ENCODE assay signal across 1 cellular context in the genomic region with DNA sequence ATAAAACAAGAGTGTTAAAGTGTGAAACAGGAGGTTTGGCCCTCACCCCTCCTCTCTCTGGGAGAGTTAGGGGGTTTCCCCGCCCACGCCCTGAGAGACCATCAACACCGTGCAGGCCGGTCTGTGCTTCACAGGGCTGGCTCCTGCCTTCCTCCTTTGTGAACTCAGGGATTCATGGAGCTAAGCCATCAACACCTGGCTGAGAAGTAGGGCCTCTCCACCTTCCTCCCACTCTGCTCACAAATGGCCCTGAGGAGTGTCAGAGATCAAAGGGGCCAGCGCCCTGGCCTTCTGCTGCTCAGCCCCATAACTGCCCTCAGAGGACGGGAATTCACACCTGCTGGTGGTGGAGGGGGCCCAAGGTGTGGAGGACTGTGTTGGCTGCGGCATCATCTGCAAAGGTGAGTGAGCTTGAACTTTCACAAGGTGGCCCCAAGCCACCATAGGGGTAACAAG.
TF ChIP-seq lines count a peak whose summit lies in the region.

No MANE protein-coding gene starts in this region.

TF ChIP-seq in GM12878, 131 proteins besides CTCF, POLR2A, EP300 and RAD21 (continued from another document and continues in another):
- TF ChIP-seq, protein P1, sequence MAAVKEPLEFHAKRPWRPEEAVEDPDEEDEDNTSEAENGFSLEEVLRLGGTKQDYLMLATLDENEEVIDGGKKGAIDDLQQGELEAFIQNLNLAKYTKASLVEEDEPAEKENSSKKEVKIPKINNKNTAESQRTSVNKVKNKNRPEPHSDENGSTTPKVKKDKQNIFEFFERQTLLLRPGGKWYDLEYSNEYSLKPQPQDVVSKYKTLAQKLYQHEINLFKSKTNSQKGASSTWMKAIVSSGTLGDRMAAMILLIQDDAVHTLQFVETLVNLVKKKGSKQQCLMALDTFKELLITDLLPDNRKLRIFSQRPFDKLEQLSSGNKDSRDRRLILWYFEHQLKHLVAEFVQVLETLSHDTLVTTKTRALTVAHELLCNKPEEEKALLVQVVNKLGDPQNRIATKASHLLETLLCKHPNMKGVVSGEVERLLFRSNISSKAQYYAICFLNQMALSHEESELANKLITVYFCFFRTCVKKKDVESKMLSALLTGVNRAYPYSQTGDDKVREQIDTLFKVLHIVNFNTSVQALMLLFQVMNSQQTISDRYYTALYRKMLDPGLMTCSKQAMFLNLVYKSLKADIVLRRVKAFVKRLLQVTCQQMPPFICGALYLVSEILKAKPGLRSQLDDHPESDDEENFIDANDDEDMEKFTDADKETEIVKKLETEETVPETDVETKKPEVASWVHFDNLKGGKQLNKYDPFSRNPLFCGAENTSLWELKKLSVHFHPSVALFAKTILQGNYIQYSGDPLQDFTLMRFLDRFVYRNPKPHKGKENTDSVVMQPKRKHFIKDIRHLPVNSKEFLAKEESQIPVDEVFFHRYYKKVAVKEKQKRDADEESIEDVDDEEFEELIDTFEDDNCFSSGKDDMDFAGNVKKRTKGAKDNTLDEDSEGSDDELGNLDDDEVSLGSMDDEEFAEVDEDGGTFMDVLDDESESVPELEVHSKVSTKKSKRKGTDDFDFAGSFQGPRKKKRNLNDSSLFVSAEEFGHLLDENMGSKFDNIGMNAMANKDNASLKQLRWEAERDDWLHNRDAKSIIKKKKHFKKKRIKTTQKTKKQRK (IDR thresholded peaks at IDR 0.05; ENCODE audit: low read depth, low read length), result no peak
- TF ChIP-seq PAX8 (IDR thresholded peaks at IDR 0.05) (no peak), SIX5 (IDR thresholded peaks at IDR 0.05; ENCODE audit: low read depth, low read length, severe bottlenecking) (no peak), NBN (IDR thresholded peaks at IDR 0.05) (peak; percentile 94), HDAC2 (IDR thresholded peaks at IDR 0.05) (no peak), HDAC6 (IDR thresholded peaks at IDR 0.05; ENCODE audit: unreplicated experiment) (no peak), IKZF1 (conservative IDR thresholded peaks at IDR 0.05) (peak; percentile 97), CBX3 (IDR thresholded peaks at IDR 0.05; ENCODE audit: borderline replicate concordance, low read depth) (no peak), PAX5 (IDR thresholded peaks at IDR 0.05; ENCODE audit: borderline replicate concordance, low read depth, low read length) (0 out of 2 replicates have a peak, but pooled peaks have one; percentile 4), FOXM1 (IDR thresholded peaks at IDR 0.05; ENCODE audit: low read depth, low read length) (no peak), NFXL1 (IDR thresholded peaks at IDR 0.05; ENCODE audit: borderline replicate concordance) (no peak), RUNX3 (IDR thresholded peaks at IDR 0.05; ENCODE audit: low read length) (peak; percentile 30; the same call in 1 of the 2 replicates), FOXK2 (IDR thresholded peaks at IDR 0.05) (peak; percentile 32; the same call in 1 of the 2 replicates), RELA (IDR thresholded peaks at IDR 0.05; ENCODE audit: borderline replicate concordance, partially characterized antibody) (peak; percentile 56), ZNF217 (IDR thresholded peaks at IDR 0.05) (peak; percentile 22; the same call in 1 of the 2 replicates), NR2C2 (IDR thresholded peaks at IDR 0.05; ENCODE audit: borderline replicate concordance, control insufficient read depth, insufficient read length, low read depth) (no peak), STAT1 (conservative IDR thresholded peaks at IDR 0.05) (no peak), EED (IDR thresholded peaks at IDR 0.05; ENCODE audit: low read depth) (0 out of 2 replicates have a peak, but pooled peaks have one; percentile 10), TCF3 (IDR thresholded peaks at IDR 0.05; ENCODE audit: borderline replicate concordance, insufficient read depth, low read depth, low read length) (no peak), NRF1 (conservative IDR thresholded peaks at IDR 0.05; ENCODE audit: low read depth, low read length) (no peak), ASH2L (IDR thresholded peaks at IDR 0.05; ENCODE audit: borderline replicate concordance, low read depth) (no peak), NR2C1 (IDR thresholded peaks at IDR 0.05) (no peak), NR2F1 (conservative IDR thresholded peaks at IDR 0.05) (peak; percentile 86), KAT2A (conservative IDR thresholded peaks at IDR 0.05; ENCODE audit: control insufficient read depth, low read depth, low read length) (no peak), ZSCAN29 (IDR thresholded peaks at IDR 0.05) (no peak), RFX5 (IDR thresholded peaks at IDR 0.05; ENCODE audit: low read depth, low read length) (no peak), ETV6 (conservative IDR thresholded peaks at IDR 0.05 in 1 of 2, IDR thresholded peaks at IDR 0.05 in 1 of 2; ENCODE audit: borderline replicate concordance in 1 of 2, low read depth in 1 of 2) (no peak), SMAD5 (IDR thresholded peaks at IDR 0.05; ENCODE audit: low read depth) (no peak)
- TF ChIP-seq, protein P2, sequence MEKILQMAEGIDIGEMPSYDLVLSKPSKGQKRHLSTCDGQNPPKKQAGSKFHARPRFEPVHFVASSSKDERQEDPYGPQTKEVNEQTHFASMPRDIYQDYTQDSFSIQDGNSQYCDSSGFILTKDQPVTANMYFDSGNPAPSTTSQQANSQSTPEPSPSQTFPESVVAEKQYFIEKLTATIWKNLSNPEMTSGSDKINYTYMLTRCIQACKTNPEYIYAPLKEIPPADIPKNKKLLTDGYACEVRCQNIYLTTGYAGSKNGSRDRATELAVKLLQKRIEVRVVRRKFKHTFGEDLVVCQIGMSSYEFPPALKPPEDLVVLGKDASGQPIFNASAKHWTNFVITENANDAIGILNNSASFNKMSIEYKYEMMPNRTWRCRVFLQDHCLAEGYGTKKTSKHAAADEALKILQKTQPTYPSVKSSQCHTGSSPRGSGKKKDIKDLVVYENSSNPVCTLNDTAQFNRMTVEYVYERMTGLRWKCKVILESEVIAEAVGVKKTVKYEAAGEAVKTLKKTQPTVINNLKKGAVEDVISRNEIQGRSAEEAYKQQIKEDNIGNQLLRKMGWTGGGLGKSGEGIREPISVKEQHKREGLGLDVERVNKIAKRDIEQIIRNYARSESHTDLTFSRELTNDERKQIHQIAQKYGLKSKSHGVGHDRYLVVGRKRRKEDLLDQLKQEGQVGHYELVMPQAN (conservative IDR thresholded peaks at IDR 0.05), result 0 out of 2 replicates have a peak, but pooled peaks have one; percentile 42
- TF ChIP-seq, protein P3, sequence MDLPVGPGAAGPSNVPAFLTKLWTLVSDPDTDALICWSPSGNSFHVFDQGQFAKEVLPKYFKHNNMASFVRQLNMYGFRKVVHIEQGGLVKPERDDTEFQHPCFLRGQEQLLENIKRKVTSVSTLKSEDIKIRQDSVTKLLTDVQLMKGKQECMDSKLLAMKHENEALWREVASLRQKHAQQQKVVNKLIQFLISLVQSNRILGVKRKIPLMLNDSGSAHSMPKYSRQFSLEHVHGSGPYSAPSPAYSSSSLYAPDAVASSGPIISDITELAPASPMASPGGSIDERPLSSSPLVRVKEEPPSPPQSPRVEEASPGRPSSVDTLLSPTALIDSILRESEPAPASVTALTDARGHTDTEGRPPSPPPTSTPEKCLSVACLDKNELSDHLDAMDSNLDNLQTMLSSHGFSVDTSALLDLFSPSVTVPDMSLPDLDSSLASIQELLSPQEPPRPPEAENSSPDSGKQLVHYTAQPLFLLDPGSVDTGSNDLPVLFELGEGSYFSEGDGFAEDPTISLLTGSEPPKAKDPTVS (IDR thresholded peaks at IDR 0.05; ENCODE audit: low read depth, low read length), result no peak
- TF ChIP-seq, protein P4, sequence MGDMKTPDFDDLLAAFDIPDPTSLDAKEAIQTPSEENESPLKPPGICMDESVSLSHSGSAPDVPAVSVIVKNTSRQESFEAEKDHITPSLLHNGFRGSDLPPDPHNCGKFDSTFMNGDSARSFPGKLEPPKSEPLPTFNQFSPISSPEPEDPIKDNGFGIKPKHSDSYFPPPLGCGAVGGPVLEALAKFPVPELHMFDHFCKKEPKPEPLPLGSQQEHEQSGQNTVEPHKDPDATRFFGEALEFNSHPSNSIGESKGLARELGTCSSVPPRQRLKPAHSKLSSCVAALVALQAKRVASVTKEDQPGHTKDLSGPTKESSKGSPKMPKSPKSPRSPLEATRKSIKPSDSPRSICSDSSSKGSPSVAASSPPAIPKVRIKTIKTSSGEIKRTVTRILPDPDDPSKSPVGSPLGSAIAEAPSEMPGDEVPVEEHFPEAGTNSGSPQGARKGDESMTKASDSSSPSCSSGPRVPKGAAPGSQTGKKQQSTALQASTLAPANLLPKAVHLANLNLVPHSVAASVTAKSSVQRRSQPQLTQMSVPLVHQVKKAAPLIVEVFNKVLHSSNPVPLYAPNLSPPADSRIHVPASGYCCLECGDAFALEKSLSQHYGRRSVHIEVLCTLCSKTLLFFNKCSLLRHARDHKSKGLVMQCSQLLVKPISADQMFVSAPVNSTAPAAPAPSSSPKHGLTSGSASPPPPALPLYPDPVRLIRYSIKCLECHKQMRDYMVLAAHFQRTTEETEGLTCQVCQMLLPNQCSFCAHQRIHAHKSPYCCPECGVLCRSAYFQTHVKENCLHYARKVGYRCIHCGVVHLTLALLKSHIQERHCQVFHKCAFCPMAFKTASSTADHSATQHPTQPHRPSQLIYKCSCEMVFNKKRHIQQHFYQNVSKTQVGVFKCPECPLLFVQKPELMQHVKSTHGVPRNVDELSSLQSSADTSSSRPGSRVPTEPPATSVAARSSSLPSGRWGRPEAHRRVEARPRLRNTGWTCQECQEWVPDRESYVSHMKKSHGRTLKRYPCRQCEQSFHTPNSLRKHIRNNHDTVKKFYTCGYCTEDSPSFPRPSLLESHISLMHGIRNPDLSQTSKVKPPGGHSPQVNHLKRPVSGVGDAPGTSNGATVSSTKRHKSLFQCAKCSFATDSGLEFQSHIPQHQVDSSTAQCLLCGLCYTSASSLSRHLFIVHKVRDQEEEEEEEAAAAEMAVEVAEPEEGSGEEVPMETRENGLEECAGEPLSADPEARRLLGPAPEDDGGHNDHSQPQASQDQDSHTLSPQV (IDR thresholded peaks at IDR 0.05), result no peak
- TF ChIP-seq, protein P5, sequence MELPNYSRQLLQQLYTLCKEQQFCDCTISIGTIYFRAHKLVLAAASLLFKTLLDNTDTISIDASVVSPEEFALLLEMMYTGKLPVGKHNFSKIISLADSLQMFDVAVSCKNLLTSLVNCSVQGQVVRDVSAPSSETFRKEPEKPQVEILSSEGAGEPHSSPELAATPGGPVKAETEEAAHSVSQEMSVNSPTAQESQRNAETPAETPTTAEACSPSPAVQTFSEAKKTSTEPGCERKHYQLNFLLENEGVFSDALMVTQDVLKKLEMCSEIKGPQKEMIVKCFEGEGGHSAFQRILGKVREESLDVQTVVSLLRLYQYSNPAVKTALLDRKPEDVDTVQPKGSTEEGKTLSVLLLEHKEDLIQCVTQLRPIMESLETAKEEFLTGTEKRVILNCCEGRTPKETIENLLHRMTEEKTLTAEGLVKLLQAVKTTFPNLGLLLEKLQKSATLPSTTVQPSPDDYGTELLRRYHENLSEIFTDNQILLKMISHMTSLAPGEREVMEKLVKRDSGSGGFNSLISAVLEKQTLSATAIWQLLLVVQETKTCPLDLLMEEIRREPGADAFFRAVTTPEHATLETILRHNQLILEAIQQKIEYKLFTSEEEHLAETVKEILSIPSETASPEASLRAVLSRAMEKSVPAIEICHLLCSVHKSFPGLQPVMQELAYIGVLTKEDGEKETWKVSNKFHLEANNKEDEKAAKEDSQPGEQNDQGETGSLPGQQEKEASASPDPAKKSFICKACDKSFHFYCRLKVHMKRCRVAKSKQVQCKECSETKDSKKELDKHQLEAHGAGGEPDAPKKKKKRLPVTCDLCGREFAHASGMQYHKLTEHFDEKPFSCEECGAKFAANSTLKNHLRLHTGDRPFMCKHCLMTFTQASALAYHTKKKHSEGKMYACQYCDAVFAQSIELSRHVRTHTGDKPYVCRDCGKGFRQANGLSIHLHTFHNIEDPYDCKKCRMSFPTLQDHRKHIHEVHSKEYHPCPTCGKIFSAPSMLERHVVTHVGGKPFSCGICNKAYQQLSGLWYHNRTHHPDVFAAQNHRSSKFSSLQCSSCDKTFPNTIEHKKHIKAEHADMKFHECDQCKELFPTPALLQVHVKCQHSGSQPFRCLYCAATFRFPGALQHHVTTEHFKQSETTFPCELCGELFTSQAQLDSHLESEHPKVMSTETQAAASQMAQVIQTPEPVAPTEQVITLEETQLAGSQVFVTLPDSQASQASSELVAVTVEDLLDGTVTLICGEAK (IDR thresholded peaks at IDR 0.05; ENCODE audit: borderline replicate concordance), result 0 out of 2 replicates have a peak, but pooled peaks have one; percentile 15
- TF ChIP-seq, protein P6, sequence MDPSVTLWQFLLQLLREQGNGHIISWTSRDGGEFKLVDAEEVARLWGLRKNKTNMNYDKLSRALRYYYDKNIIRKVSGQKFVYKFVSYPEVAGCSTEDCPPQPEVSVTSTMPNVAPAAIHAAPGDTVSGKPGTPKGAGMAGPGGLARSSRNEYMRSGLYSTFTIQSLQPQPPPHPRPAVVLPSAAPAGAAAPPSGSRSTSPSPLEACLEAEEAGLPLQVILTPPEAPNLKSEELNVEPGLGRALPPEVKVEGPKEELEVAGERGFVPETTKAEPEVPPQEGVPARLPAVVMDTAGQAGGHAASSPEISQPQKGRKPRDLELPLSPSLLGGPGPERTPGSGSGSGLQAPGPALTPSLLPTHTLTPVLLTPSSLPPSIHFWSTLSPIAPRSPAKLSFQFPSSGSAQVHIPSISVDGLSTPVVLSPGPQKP (IDR thresholded peaks at IDR 0.05; ENCODE audit: low read depth, low read length), result no peak
- TF ChIP-seq, protein P7, sequence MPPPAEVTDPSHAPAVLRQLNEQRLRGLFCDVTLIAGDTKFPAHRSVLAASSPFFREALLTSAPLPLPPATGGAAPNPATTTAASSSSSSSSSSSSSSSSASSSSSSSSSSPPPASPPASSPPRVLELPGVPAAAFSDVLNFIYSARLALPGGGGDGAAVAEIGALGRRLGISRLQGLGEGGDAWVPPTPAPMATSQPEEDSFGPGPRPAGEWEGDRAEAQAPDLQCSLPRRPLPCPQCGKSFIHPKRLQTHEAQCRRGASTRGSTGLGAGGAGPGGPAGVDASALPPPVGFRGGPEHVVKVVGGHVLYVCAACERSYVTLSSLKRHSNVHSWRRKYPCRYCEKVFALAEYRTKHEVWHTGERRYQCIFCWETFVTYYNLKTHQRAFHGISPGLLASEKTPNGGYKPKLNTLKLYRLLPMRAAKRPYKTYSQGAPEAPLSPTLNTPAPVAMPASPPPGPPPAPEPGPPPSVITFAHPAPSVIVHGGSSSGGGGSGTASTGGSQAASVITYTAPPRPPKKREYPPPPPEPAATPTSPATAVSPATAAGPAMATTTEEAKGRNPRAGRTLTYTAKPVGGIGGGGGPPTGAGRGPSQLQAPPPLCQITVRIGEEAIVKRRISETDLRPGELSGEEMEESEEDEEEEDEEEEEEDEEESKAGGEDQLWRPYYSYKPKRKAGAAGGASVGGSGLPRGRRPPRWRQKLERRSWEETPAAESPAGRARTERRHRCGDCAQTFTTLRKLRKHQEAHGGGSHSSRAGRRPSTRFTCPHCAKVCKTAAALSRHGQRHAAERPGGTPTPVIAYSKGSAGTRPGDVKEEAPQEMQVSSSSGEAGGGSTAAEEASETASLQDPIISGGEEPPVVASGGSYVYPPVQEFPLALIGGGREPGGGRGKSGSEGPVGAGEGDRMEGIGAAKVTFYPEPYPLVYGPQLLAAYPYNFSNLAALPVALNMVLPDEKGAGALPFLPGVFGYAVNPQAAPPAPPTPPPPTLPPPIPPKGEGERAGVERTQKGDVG (CRISPR knock-in tag; IDR thresholded peaks at IDR 0.05), result no peak
- TF ChIP-seq, protein P8, sequence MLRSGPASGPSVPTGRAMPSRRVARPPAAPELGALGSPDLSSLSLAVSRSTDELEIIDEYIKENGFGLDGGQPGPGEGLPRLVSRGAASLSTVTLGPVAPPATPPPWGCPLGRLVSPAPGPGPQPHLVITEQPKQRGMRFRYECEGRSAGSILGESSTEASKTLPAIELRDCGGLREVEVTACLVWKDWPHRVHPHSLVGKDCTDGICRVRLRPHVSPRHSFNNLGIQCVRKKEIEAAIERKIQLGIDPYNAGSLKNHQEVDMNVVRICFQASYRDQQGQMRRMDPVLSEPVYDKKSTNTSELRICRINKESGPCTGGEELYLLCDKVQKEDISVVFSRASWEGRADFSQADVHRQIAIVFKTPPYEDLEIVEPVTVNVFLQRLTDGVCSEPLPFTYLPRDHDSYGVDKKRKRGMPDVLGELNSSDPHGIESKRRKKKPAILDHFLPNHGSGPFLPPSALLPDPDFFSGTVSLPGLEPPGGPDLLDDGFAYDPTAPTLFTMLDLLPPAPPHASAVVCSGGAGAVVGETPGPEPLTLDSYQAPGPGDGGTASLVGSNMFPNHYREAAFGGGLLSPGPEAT (IDR thresholded peaks at IDR 0.05; ENCODE audit: low read depth), result peak; percentile 97
